1 cellular context compared by ENCODE assay signal in genomic region chr19:57280165-57280912, GRCh38.
A peak's percentile ranks its signal among the peaks of the same experiment; 100 is the strongest.
TF ChIP-seq lines count a peak whose summit lies in the region.

Gene ZNF460, plus strand, starts transcription at chr19:57280485. Its CDS starts 322 bp downstream, at chr19:57280807.

TF ChIP-seq in HepG2, 621 proteins besides CTCF, POLR2A, EP300 and RAD21 (continued from another document and continues in another):
- TF ChIP-seq ZBTB21 (CRISPR knock-in tag; IDR thresholded peaks at IDR 0.05) = peak; percentile 49; the same call in 1 of the 2 replicates
- TF ChIP-seq TEAD2 (CRISPR knock-in tag; IDR thresholded peaks at IDR 0.05) = no peak
- TF ChIP-seq ZNF703 (CRISPR knock-in tag; IDR thresholded peaks at IDR 0.05; ENCODE audit: borderline replicate concordance) = peak; percentile 55; the same call in 1 of the 2 replicates
- TF ChIP-seq PCBP2 (optimal IDR thresholded peaks at IDR 0.05; ENCODE audit: low read depth, low read length, poor library complexity, severe bottlenecking) = no peak
- no peak for TF ChIP-seq KLF9 (CRISPR knock-in tag; IDR thresholded peaks at IDR 0.05; ENCODE audit: low read depth)
- no peak for TF ChIP-seq ZBTB3 (CRISPR knock-in tag; IDR thresholded peaks at IDR 0.05; ENCODE audit: borderline replicate concordance, low read depth)
- no peak for TF ChIP-seq JUNB (CRISPR knock-in tag; IDR thresholded peaks at IDR 0.05; ENCODE audit: borderline replicate concordance)
- TF ChIP-seq ELK4 (CRISPR knock-in tag; IDR thresholded peaks at IDR 0.05; ENCODE audit: borderline replicate concordance) = no peak
- no peak for TF ChIP-seq ZNF589 (CRISPR knock-in tag; conservative IDR thresholded peaks at IDR 0.05)
- TF ChIP-seq ZNF530 (CRISPR knock-in tag; IDR thresholded peaks at IDR 0.05; ENCODE audit: low read depth) = no peak
- TF ChIP-seq E2F1 (CRISPR knock-in tag; IDR thresholded peaks at IDR 0.05) = peak; percentile 55; the same call in 1 of the 2 replicates
- no peak for TF ChIP-seq IKZF1 (IDR thresholded peaks at IDR 0.05)
- TF ChIP-seq ZNF280B (CRISPR knock-in tag; IDR thresholded peaks at IDR 0.05; ENCODE audit: borderline replicate concordance) = peak; percentile 32; the same call in 1 of the 2 replicates
- TF ChIP-seq ZNF792 (CRISPR knock-in tag; IDR thresholded peaks at IDR 0.05) = no peak
- 0 out of 2 replicates have a peak, but pooled peaks have one; percentile 13 for TF ChIP-seq BHLHE40 (IDR thresholded peaks at IDR 0.05; ENCODE audit: low read length)
- TF ChIP-seq TFE3 (CRISPR knock-in tag; IDR thresholded peaks at IDR 0.05) = no peak; the same call in 1 of the 2 replicates
- no peak for TF ChIP-seq AKNA (CRISPR knock-in tag; IDR thresholded peaks at IDR 0.05; ENCODE audit: borderline replicate concordance)
- 0 out of 2 replicates have a peak, but pooled peaks have one; percentile 32 for TF ChIP-seq AFF4 (CRISPR knock-in tag; IDR thresholded peaks at IDR 0.05)
- no peak for TF ChIP-seq REL (CRISPR knock-in tag; conservative IDR thresholded peaks at IDR 0.05)
- peak; percentile 34 for TF ChIP-seq PHF5A (CRISPR knock-in tag; IDR thresholded peaks at IDR 0.05; ENCODE audit: low read depth, unreplicated experiment)
- TF ChIP-seq CBFB (CRISPR knock-in tag; IDR thresholded peaks at IDR 0.05) = 0 out of 2 replicates have a peak, but pooled peaks have one; percentile 30
- no peak; the same call in 1 of the 2 replicates for TF ChIP-seq THRA (CRISPR knock-in tag; IDR thresholded peaks at IDR 0.05; ENCODE audit: borderline replicate concordance)
- TF ChIP-seq CHCHD3 (CRISPR knock-in tag; IDR thresholded peaks at IDR 0.05) = 0 out of 2 replicates have a peak, but pooled peaks have one; percentile 44
- no peak for TF ChIP-seq CEBPZ (IDR thresholded peaks at IDR 0.05; ENCODE audit: low read length)
- no peak for TF ChIP-seq ZNF251 (CRISPR knock-in tag; IDR thresholded peaks at IDR 0.05)
- TF ChIP-seq SIN3A (IDR thresholded peaks at IDR 0.05; ENCODE audit: borderline replicate concordance, low read depth, low read length) = peak; percentile 70; the same call in 1 of the 2 replicates
- TF ChIP-seq CAMTA2 (CRISPR knock-in tag; IDR thresholded peaks at IDR 0.05; ENCODE audit: borderline replicate concordance) = no peak; the same call in 1 of the 2 replicates
- no peak; the same call in 1 of the 2 replicates for TF ChIP-seq EHMT2 (IDR thresholded peaks at IDR 0.05; ENCODE audit: borderline replicate concordance, low read depth, low read length)
- TF ChIP-seq ZNF616 (CRISPR knock-in tag; IDR thresholded peaks at IDR 0.05; ENCODE audit: low read depth) = peak; percentile 55; the same call in 1 of the 2 replicates
- 0 out of 2 replicates have a peak, but pooled peaks have one; percentile 63 for TF ChIP-seq KDM2A (CRISPR knock-in tag; IDR thresholded peaks at IDR 0.05; ENCODE audit: borderline replicate concordance, low read depth)
- peak; percentile 80 for TF ChIP-seq SAP130 (CRISPR knock-in tag; IDR thresholded peaks at IDR 0.05; ENCODE audit: low read depth)
- TF ChIP-seq SMAD9 (CRISPR knock-in tag; IDR thresholded peaks at IDR 0.05) = no peak
- TF ChIP-seq ARNT (IDR thresholded peaks at IDR 0.05) = no peak
- TF ChIP-seq YY1 (IDR thresholded peaks at IDR 0.05; ENCODE audit: insufficient read depth, insufficient replicate concordance, low read depth, low read length) = peak; percentile 49
- TF ChIP-seq HDAC6 (IDR thresholded peaks at IDR 0.05; ENCODE audit: low read depth, low read length) = no peak
- TF ChIP-seq TCF12 (IDR thresholded peaks at IDR 0.05) = no peak
- TF ChIP-seq TCF12 (CRISPR knock-in tag; IDR thresholded peaks at IDR 0.05) = no peak
- TF ChIP-seq ZNF256 (CRISPR knock-in tag; conservative IDR thresholded peaks at IDR 0.05) = peak; percentile 18; the same call in 1 of the 2 replicates
- peak; percentile 98 for TF ChIP-seq THAP11 (CRISPR knock-in tag; IDR thresholded peaks at IDR 0.05)
- peak; percentile 56 for TF ChIP-seq ZNF605 (CRISPR knock-in tag; IDR thresholded peaks at IDR 0.05)
- TF ChIP-seq FOSL1 (CRISPR knock-in tag; IDR thresholded peaks at IDR 0.05; ENCODE audit: borderline replicate concordance) = no peak
- TF ChIP-seq TMF1 (CRISPR knock-in tag; IDR thresholded peaks at IDR 0.05; ENCODE audit: low read depth) = no peak; the same call in 1 of the 2 replicates
- no peak for TF ChIP-seq ZNF292 (CRISPR knock-in tag; IDR thresholded peaks at IDR 0.05; ENCODE audit: borderline replicate concordance, low read depth)
